Comparison of ENCODE assay signal across 37 cellular contexts in the genomic region with DNA sequence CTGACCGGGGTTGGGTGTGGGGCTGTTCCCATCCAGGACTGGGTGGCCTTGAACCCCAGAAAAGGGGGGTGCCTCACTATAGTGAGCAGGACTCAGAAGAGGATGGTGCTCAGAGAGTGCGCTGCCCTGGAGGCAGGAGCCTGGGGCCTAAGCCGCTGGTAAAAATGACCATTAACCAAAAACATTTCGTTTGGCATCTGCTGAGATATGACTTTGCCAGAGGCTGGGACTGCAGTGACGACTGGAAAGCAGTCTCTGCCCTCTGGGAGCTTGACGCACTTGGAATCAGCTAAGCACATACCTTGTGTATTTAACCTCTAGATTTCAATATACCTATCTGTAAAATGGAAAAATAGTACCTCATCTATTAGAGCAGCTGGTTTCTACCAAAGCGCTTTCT. TPM values are rescaled to one million over a fixed set of nuclear protein-coding genes. Genes with fewer than 3 reads are reported as not detected.
"Had no signal": no experiment of that assay in that cellular context is flagged by ENCODE, and none has a peak within 500 bp of the region (broad histone marks: within the 10 kb centered on the region; RNA-seq: fewer than 3 reads in every experiment).

No MANE protein-coding gene starts in this region.

- H3K4me3 ChIP-seq: adrenal gland, ascending aorta, body of pancreas, breast epithelium, cardiac muscle cell had no signal

- H3K27ac ChIP-seq: adrenal gland, ascending aorta, body of pancreas, brain microvascular endothelial cell, breast epithelium, cardiac muscle cell had no signal

- H3K4me1 ChIP-seq: adrenal gland, ascending aorta, breast epithelium had no signal

- ATAC-seq: activated naive CD4-positive, alpha-beta T cell treated with anti-CD3 and anti-CD28 coated beads, Interleukin-2, amount 50 U/mL, for 72 hours; activated naive CD8-positive, alpha-beta T cell treated with anti-CD3 and anti-CD28 coated beads, Interleukin-2, amount 50 U/mL, for 24 hours; activated T-cell treated with anti-CD3 and anti-CD28 coated beads, Interleukin-2, amount 50 U/mL, for 4 hours; activated T-cell treated with anti-CD3 and anti-CD28 coated beads, Interleukin-2, amount 50 U/mL, for 72 hours; activated T-helper 17 cell treated with anti-CD3 and anti-CD28 coated beads, Interleukin-2, amount 50 U/mL, for 72 hours; body of pancreas had no signal

- H3K36me3 ChIP-seq: adrenal gland, ascending aorta, brain microvascular endothelial cell, breast epithelium, cardiac muscle cell had no signal

- H3K9me3 ChIP-seq: adrenal gland, ascending aorta, body of pancreas, breast epithelium had no signal

- H3K27me3 ChIP-seq: ascending aorta, body of pancreas, breast epithelium had no signal

- DNase-seq: activated effector memory CD4-positive, alpha-beta T cell treated with anti-CD3 and anti-CD28 coated beads, Interleukin-2, amount 50 U/mL, for 16 hours; activated effector memory CD4-positive, alpha-beta T cell treated with Interleukin-2 at 50 U/mL for 16 hours; activated gamma-delta T cell; activated gamma-delta T cell treated with Interleukin-2 at 50 U/mL for 16 hours; activated naive CD4-positive, alpha-beta T cell; activated naive CD4-positive, alpha-beta T cell treated with anti-CD3 and anti-CD28 coated beads for 36 hours; activated naive CD4-positive, alpha-beta T cell treated with anti-CD3 and anti-CD28 coated beads, Interleukin-2, amount 10 ng/mL, durations not matched to agents 7 days and 5 days; activated naive CD4-positive, alpha-beta T cell treated with anti-CD3 and anti-CD28 coated beads, Interleukin-2, amount 50 U/mL, for 16 hours; activated naive CD4-positive, alpha-beta T cell treated with Interleukin-2 at 50 U/mL for 16 hours; activated naive CD8-positive, alpha-beta T cell treated with anti-CD3 and anti-CD28 coated beads for 36 hours; activated naive CD8-positive, alpha-beta T cell treated with anti-CD3 and anti-CD28 coated beads, Interleukin-2, amount 10 ng/mL, durations not matched to agents 7 days and 5 days; activated naive CD8-positive, alpha-beta T cell treated with anti-CD3 and anti-CD28 coated beads, Interleukin-2, amount 50 U/mL, for 24 hours; activated T-cell treated with anti-CD3 and anti-CD28 coated beads, Interleukin-2, amount 50 U/mL, for 1 hour; activated T-cell treated with anti-CD3 and anti-CD28 coated beads, Interleukin-2, amount 50 U/mL, for 24 hours; activated T-cell treated with anti-CD3 and anti-CD28 coated beads, Interleukin-2, amount 50 U/mL, for 4 hours; activated T-cell treated with anti-CD3 and anti-CD28 coated beads, Interleukin-2, amount 50 U/mL, for 48 hours; activated T-cell treated with anti-CD3 and anti-CD28 coated beads, Interleukin-2, amount 50 U/mL, for 72 hours; adrenal gland; amniotic stem cell; amygdala; anterior cingulate cortex; aorta; body of pancreas; brain microvascular endothelial cell; caudate nucleus; central memory CD4-positive, alpha-beta T cell; cerebellar nuclear complex had no signal

RNA-seq across cellular contexts. Expression of a gene that starts 7.2 kb away (rescaled TPM):
- total RNA-seq: activated naive CD4-positive, alpha-beta T cell treated with anti-CD3 and anti-CD28 coated beads for 36 hours; activated naive CD8-positive, alpha-beta T cell treated with anti-CD3 and anti-CD28 coated beads for 36 hours; activated naive CD8-positive, alpha-beta T cell treated with anti-CD3 and anti-CD28 coated beads, Interleukin-2, amount 10 ng/mL, durations not matched to agents 7 days and 5 days; activated T-cell treated with anti-CD3 and anti-CD28 coated beads, Interleukin-2, amount 50 U/mL, for 4 hours; activated T-cell treated with anti-CD3 and anti-CD28 coated beads, Interleukin-2, amount 50 U/mL, for 72 hours; activated T-helper 1 cell treated with anti-CD3 and anti-CD28 coated beads, Interleukin-12 subunit alpha, Interleukin-12 subunit beta, Interleukin-2, Interleukin-4 antibody, amounts not matched to agents 30 ng/mL and 10 ng/mL and 1 ng/mL, durations not matched to agents 14 hours and 24 hours and 36 hours; activated T-helper 2 cell treated with anti-CD3 and anti-CD28 coated beads, Interferon-gamma antibody, Interleukin-2, Interleukin-4, amounts not matched to agents 10 μg/mL and 5 μg/mL and 100 μg/mL, durations not matched to agents 14 hours and 24 hours and 36 hours; aorta; ascending aorta; body of pancreas; bronchial epithelial cell; cardiac septum; chondrocyte had no signal
- polyA plus RNA-seq: adrenal gland, aorta, cardiac muscle cell had no signal
